Comparison of ENCODE assay signal across 8 cellular contexts in genomic region chr11:93921695-93922468, GRCh38.
DNase-seq lines count a peak whose midpoint lies in the region; ATAC-seq and TF ChIP-seq lines count a peak whose summit lies in the region.

No MANE protein-coding gene starts in this region.

- H2AFZ ChIP-seq in neural progenitor cell (replicated peaks) = peak overlapping the region; percentile 66

- CTCF ChIA-PET in activated CD4-positive, alpha-beta T cell treated with anti-CD3 and anti-CD28 coated beads for 36 hours (lab: Charles Lee) = interaction anchor here (1.6 to 3.0 kb wide), 2 partner anchors 9 to 583 kb away, joined by 8 to 9 read pairs; no protein-coding TSS in a partner anchor

- H3K36me3 ChIP-seq in neural progenitor cell = no peaks in the 10 kb centered on the region

- peaks cover 3% of the 10 kb centered on the region for H3K9me3 Mint-ChIP-seq in activated CD4-positive, alpha-beta T cell treated with anti-CD3 and anti-CD28 coated beads for 36 hours (ENCODE audit: low read depth)
- no peaks in the 10 kb centered on the region for H3K9me3 Mint-ChIP-seq in neural progenitor cell

- no peaks in the 10 kb centered on the region for H4K20me1 ChIP-seq in neural progenitor cell (ENCODE audit: low read depth)

- no peaks in the 10 kb centered on the region for H3K9me3 ChIP-seq in neural progenitor cell (ENCODE audit: low read depth)

- no peaks in the 10 kb centered on the region for H3K4me1 Mint-ChIP-seq in activated CD4-positive, alpha-beta T cell treated with anti-CD3 and anti-CD28 coated beads for 36 hours
- no peaks in the 10 kb centered on the region for H3K4me1 Mint-ChIP-seq in neural progenitor cell

- no peak overlapping the region for H3K4me3 ChIP-seq in neural progenitor cell

- intact Hi-C loops in activated CD4-positive, alpha-beta T cell treated with anti-CD3 and anti-CD28 coated beads for 36 hours (cut with DNase I, micrococcal nuclease) = loop anchor here (1.0 to 10.0 kb wide), 3 partner anchors 495 to 583 kb away; no protein-coding TSS in a partner anchor

- no peak overlapping the region for H3K9ac ChIP-seq in neural progenitor cell

- no peak overlapping the region for H3K27ac ChIP-seq in neural progenitor cell

- H3F3A ChIP-seq in neural progenitor cell (ENCODE audit: low read depth) = no peaks in the 10 kb centered on the region

- peaks cover 38% of the 10 kb centered on the region for H3K27me3 Mint-ChIP-seq in activated CD4-positive, alpha-beta T cell treated with anti-CD3 and anti-CD28 coated beads for 36 hours
- peaks cover 2% of the 10 kb centered on the region for H3K27me3 Mint-ChIP-seq in neural progenitor cell (ENCODE audit: insufficient read depth, low read depth)

- H3K79me2 ChIP-seq in neural progenitor cell (ENCODE audit: low read depth) = no peaks in the 10 kb centered on the region

- no peaks in the 10 kb centered on the region for H3K27me3 ChIP-seq in neural progenitor cell

- no peak overlapping the region for H3K27ac Mint-ChIP-seq in activated CD4-positive, alpha-beta T cell treated with anti-CD3 and anti-CD28 coated beads for 36 hours
- H3K27ac Mint-ChIP-seq in neural progenitor cell = no peak overlapping the region

- DNase-seq in activated CD4-positive, alpha-beta T cell treated with anti-CD3 and anti-CD28 coated beads for 36 hours = peak; percentile 49
- no peak for DNase-seq in activated CD4-positive, alpha-beta T cell treated with anti-CD3 and anti-CD28 coated beads for 4 hours
- DNase-seq in RKO (ENCODE audit: low spot score) (peak; percentile 57), ecto neural progenitor cell (ENCODE audit: low spot score) (peak; percentile 62), neural progenitor cell (ENCODE audit: low spot score) (peak; percentile 81)
- no peak for DNase-seq in activated effector memory CD4-positive, alpha-beta T cell treated with anti-CD3 and anti-CD28 coated beads, Interleukin-2, amount 50 U/mL, for 16 hours

- no peak overlapping the region for H3K4me3 Mint-ChIP-seq in activated CD4-positive, alpha-beta T cell treated with anti-CD3 and anti-CD28 coated beads for 36 hours
- no peak overlapping the region for H3K4me3 Mint-ChIP-seq in neural progenitor cell

- POLR2A ChIA-PET in activated CD4-positive, alpha-beta T cell treated with anti-CD3 and anti-CD28 coated beads for 36 hours (lab: Charles Lee) = no interaction called here

- peak; percentile 80 for TF ChIP-seq CTCF in LNCAP (IDR thresholded peaks at IDR 0.05)
- peak; percentile 83 for TF ChIP-seq CTCF in neural progenitor cell (IDR thresholded peaks at IDR 0.05)

- no peak overlapping the region for H3K4me2 ChIP-seq in neural progenitor cell

- H3K36me3 Mint-ChIP-seq in activated CD4-positive, alpha-beta T cell treated with anti-CD3 and anti-CD28 coated beads for 36 hours (ENCODE audit: low read depth) = no peaks in the 10 kb centered on the region
- H3K36me3 Mint-ChIP-seq in neural progenitor cell = no peaks in the 10 kb centered on the region

- no peaks in the 10 kb centered on the region for H3K4me1 ChIP-seq in neural progenitor cell

- peak; percentile 53 for ATAC-seq in activated CD4-positive, alpha-beta T cell treated with anti-CD3 and anti-CD28 coated beads for 36 hours
- ATAC-seq in GM21515 (IDR thresholded peaks at IDR 0.05; ENCODE audit: unreplicated experiment) = peak; percentile 80

Comparison
In these comparisons a context has a peak if more than half of its experiments do, and no peak if none do; other contexts are left out.
1. DNase-seq: peak in activated CD4-positive, alpha-beta T cell treated with anti-CD3 and anti-CD28 coated beads for 36 hours (single experiment), RKO (single experiment), ecto neural progenitor cell (single experiment) and neural progenitor cell (single experiment); none in activated CD4-positive, alpha-beta T cell treated with anti-CD3 and anti-CD28 coated beads for 4 hours (0 of 2) and activated effector memory CD4-positive, alpha-beta T cell treated with anti-CD3 and anti-CD28 coated beads, Interleukin-2, amount 50 U/mL, for 16 hours (single experiment).